8 cellular contexts compared by ENCODE assay signal in genomic region chr4:53366301-53366716, GRCh38. TPM values are rescaled to one million over a fixed set of nuclear protein-coding genes. Genes with fewer than 3 reads are reported as not detected.
DNase-seq lines count a peak whose midpoint lies in the region; ATAC-seq and TF ChIP-seq lines count a peak whose summit lies in the region.

No MANE protein-coding gene starts in this region.

- peaks cover 8% of the 10 kb centered on the region for H3K36me3 Mint-ChIP-seq in activated CD4-positive, alpha-beta T cell treated with anti-CD3 and anti-CD28 coated beads for 36 hours (ENCODE audit: low read depth)

- CTCF ChIA-PET in activated CD4-positive, alpha-beta T cell treated with anti-CD3 and anti-CD28 coated beads for 36 hours (lab: Charles Lee), result interaction anchor here (1.4 to 1.5 kb wide), 2 partner anchors 12 to 14 kb away, joined by 3 to 5 read pairs; no protein-coding TSS in a partner anchor

- peak; percentile 49 for ATAC-seq in activated CD4-positive, alpha-beta T cell treated with anti-CD3 and anti-CD28 coated beads for 36 hours
- no peak for ATAC-seq in GM18861 (IDR thresholded peaks at IDR 0.05; ENCODE audit: unreplicated experiment)

- no peak for DNase-seq in activated CD4-positive, alpha-beta T cell treated with anti-CD3 and anti-CD28 coated beads for 36 hours
- no peak for DNase-seq in activated CD4-positive, alpha-beta T cell treated with anti-CD3 and anti-CD28 coated beads for 4 hours
- DNase-seq in NB4 (ENCODE audit: low read depth), result no peak
- DNase-seq in epithelial cell of proximal tubule (ENCODE audit: low read depth), result no peak
- no peak for DNase-seq in skeletal muscle cell (ENCODE audit: low read depth)
- no peak for DNase-seq in pons (ENCODE audit: low spot score)
- DNase-seq in A172 (ENCODE audit: low spot score), result no peak

- no peaks in the 10 kb centered on the region for H3K9me3 Mint-ChIP-seq in activated CD4-positive, alpha-beta T cell treated with anti-CD3 and anti-CD28 coated beads for 36 hours (ENCODE audit: low read depth)

- H3K27ac Mint-ChIP-seq in activated CD4-positive, alpha-beta T cell treated with anti-CD3 and anti-CD28 coated beads for 36 hours, result peak overlapping the region; percentile 95

- H3K4me3 Mint-ChIP-seq in activated CD4-positive, alpha-beta T cell treated with anti-CD3 and anti-CD28 coated beads for 36 hours, result peak overlapping the region; percentile 95

- H3K4me1 Mint-ChIP-seq in activated CD4-positive, alpha-beta T cell treated with anti-CD3 and anti-CD28 coated beads for 36 hours, result peaks cover 40% of the 10 kb centered on the region

- POLR2A ChIA-PET in activated CD4-positive, alpha-beta T cell treated with anti-CD3 and anti-CD28 coated beads for 36 hours (lab: Charles Lee), result interaction anchor here (0.6 to 1.2 kb wide), 2 partner anchors 11 to 697 kb away, joined by 3 read pairs; partner anchors contain the start of gene FIP1L1

- TF ChIP-seq POLR2A in NB4 (IDR thresholded peaks at IDR 0.05; ENCODE audit: extremely low read depth, insufficient read length), result no peak

- H3K27me3 Mint-ChIP-seq in activated CD4-positive, alpha-beta T cell treated with anti-CD3 and anti-CD28 coated beads for 36 hours, result peaks cover 9% of the 10 kb centered on the region

- H3K4me3 ChIP-seq in NB4 (ENCODE audit: low read depth, low read length), result peak overlapping the region; percentile 84
- peak overlapping the region; percentile 91 for H3K4me3 ChIP-seq in epithelial cell of proximal tubule (ENCODE audit: low read depth, low read length)
- H3K4me3 ChIP-seq in skeletal muscle cell (ENCODE audit: low read depth, low read length), result peak overlapping the region; percentile 98

- intact Hi-C loops in activated CD4-positive, alpha-beta T cell treated with anti-CD3 and anti-CD28 coated beads for 36 hours (cut with DNase I, micrococcal nuclease), result loop anchor here (1.0 to 10.0 kb wide), 7 partner anchors 11 to 654 kb away; partner anchors contain the start of gene FIP1L1 (in 2 of the 2)

- TF ChIP-seq CTCF in NB4 (IDR thresholded peaks at IDR 0.05; ENCODE audit: low read depth, low read length) (no peak), epithelial cell of proximal tubule (conservative IDR thresholded peaks at IDR 0.05; ENCODE audit: low read depth, low read length) (no peak)

RNA-seq across cellular contexts. Expression of gene SCFD2, which starts 0.4 kb away (rescaled TPM):
- total RNA-seq in activated CD4-positive, alpha-beta T cell treated with anti-CD3 and anti-CD28 coated beads for 36 hours, result 10 to 100 TPM; 21.6 to 22.5 TPM
- total RNA-seq in epithelial cell of proximal tubule, result 8.9 and 18.7 TPM in 2 replicates
- total RNA-seq in A172 (2014; rRNA removed; shearing (Covaris generic)), result 11.0 and 16.2 TPM in 2 replicates

RNA-seq across cellular contexts. Expression of gene FIP1L1, which starts 11.1 kb away (rescaled TPM):
- total RNA-seq in activated CD4-positive, alpha-beta T cell treated with anti-CD3 and anti-CD28 coated beads for 36 hours, result 10 to 100 TPM; 72.3 to 96.3 TPM
- 52.8 and 69.9 TPM in 2 replicates for total RNA-seq in epithelial cell of proximal tubule
- 64.2 and 64.9 TPM in 2 replicates for total RNA-seq in A172 (2014; rRNA removed; shearing (Covaris generic))
